In genomic region chr15:74210729-74211128, GRCh38 we compare ENCODE assay signal across 1 cellular context.
TF ChIP-seq lines count a peak whose summit lies in the region.

No MANE protein-coding gene starts in this region.

TF ChIP-seq in WTC11, 78 proteins besides CTCF, POLR2A, EP300 and RAD21 (continued from another document):
- TF ChIP-seq ATF2 (CRISPR knock-in tag; IDR thresholded peaks at IDR 0.05; ENCODE audit: borderline replicate concordance, low read depth): no peak
